In genomic region chr7:36487756-36488336, GRCh38 we compare ENCODE assay signal across 9 cellular contexts.
A peak's percentile ranks its signal among the peaks of the same experiment; 100 is the strongest.
DNase-seq lines count a peak whose midpoint lies in the region; ATAC-seq, FAIRE-seq and TF ChIP-seq lines count a peak whose summit lies in the region.
"Had no signal": no experiment of that assay in that cellular context is flagged by ENCODE, and none has a peak within 500 bp of the region (broad histone marks: within the 10 kb centered on the region; RNA-seq: fewer than 3 reads in every experiment).

No MANE protein-coding gene starts in this region.

- ATAC-seq in GM18502 (IDR thresholded peaks at IDR 0.05; ENCODE audit: poor library complexity, unreplicated experiment): no peak
- no peak for ATAC-seq in GM18520 (IDR thresholded peaks at IDR 0.05; ENCODE audit: unreplicated experiment)

- intact Hi-C loops in activated CD4-positive, alpha-beta T cell treated with anti-CD3 and anti-CD28 coated beads, Interleukin-2, amount 10 ng/mL, durations not matched to agents 24 days and 14 days (cut with micrococcal nuclease): loop anchor here (1.0 to 10.0 kb wide), 6 partner anchors 183 to 867 kb away; no protein-coding TSS in a partner anchor

- TF ChIP-seq POLR2A in H54 (IDR thresholded peaks at IDR 0.05; ENCODE audit: low read depth, low read length): no peak

- peaks cover 0 to 3% of the 10 kb centered on the region in 2 donors for H3K27me3 Mint-ChIP-seq in CD8-positive, alpha-beta memory T cell
- H3K27me3 Mint-ChIP-seq in activated CD4-positive, alpha-beta T cell treated with anti-CD3 and anti-CD28 coated beads, Interleukin-2, amount 10 ng/mL, durations not matched to agents 24 days and 14 days: peaks cover 12% of the 10 kb centered on the region

- CTCF ChIA-PET in CD8-positive, alpha-beta memory T cell (lab: Charles Lee): interaction anchor here (0.6 to 7.6 kb wide), 22 partner anchors 9 to 720 kb away, joined by 3 to 87 read pairs (median 4); a partner anchor contains a TSS

- no peak overlapping the region for H3K4me3 Mint-ChIP-seq in CD8-positive, alpha-beta memory T cell
- H3K4me3 Mint-ChIP-seq in activated CD4-positive, alpha-beta T cell treated with anti-CD3 and anti-CD28 coated beads, Interleukin-2, amount 10 ng/mL, durations not matched to agents 24 days and 14 days: no peak overlapping the region

- H3K27ac Mint-ChIP-seq in CD8-positive, alpha-beta memory T cell: no peak overlapping the region
- H3K27ac Mint-ChIP-seq in activated CD4-positive, alpha-beta T cell treated with anti-CD3 and anti-CD28 coated beads, Interleukin-2, amount 10 ng/mL, durations not matched to agents 24 days and 14 days: no peak overlapping the region

- H3K4me1 ChIP-seq in CD8-positive, alpha-beta memory T cell (ENCODE audit: insufficient read depth, low read length): no peaks in the 10 kb centered on the region
- H3K4me1 ChIP-seq: SJSA1 had no signal

- H3K27ac ChIP-seq in CD8-positive, alpha-beta memory T cell (ENCODE audit: low read depth, low read length): no peak overlapping the region
- H3K27ac ChIP-seq: SJSA1 had no signal

- peak; percentile 82 for FAIRE-seq in H54 (lab: Jason Lieb, UNC)

- H3K4me1 Mint-ChIP-seq in CD8-positive, alpha-beta memory T cell: peaks cover 0 to 4% (median 2%) of the 10 kb centered on the region in 3 donors
- H3K4me1 Mint-ChIP-seq in activated CD4-positive, alpha-beta T cell treated with anti-CD3 and anti-CD28 coated beads, Interleukin-2, amount 10 ng/mL, durations not matched to agents 24 days and 14 days: peaks cover 4% of the 10 kb centered on the region

- peaks cover 0 to 3% (median 0%) of the 10 kb centered on the region in 3 donors for H3K36me3 Mint-ChIP-seq in CD8-positive, alpha-beta memory T cell
- H3K36me3 Mint-ChIP-seq in activated CD4-positive, alpha-beta T cell treated with anti-CD3 and anti-CD28 coated beads, Interleukin-2, amount 10 ng/mL, durations not matched to agents 24 days and 14 days (ENCODE audit: low read depth): no peaks in the 10 kb centered on the region

- H3K4me3 ChIP-seq in CD8-positive, alpha-beta memory T cell (ENCODE audit: low read length): no peak overlapping the region
- H3K4me3 ChIP-seq: SJSA1 had no signal

- H3K9me3 ChIP-seq in CD8-positive, alpha-beta memory T cell (ENCODE audit: low read length): no peaks in the 10 kb centered on the region
- H3K9me3 ChIP-seq: SJSA1 had no signal

- H3K9me3 Mint-ChIP-seq in CD8-positive, alpha-beta memory T cell: no peaks in the 10 kb centered on the region
- H3K9me3 Mint-ChIP-seq in activated CD4-positive, alpha-beta T cell treated with anti-CD3 and anti-CD28 coated beads, Interleukin-2, amount 10 ng/mL, durations not matched to agents 24 days and 14 days: no peaks in the 10 kb centered on the region

- DNase-seq in CD8-positive, alpha-beta memory T cell: peak in 3 of 5 donors; percentile 16 to 59 (median 53)
- peak; percentile 29 for DNase-seq in H54 (ENCODE audit: insufficient read length, low spot score)
- DNase-seq in NCI-H345 treated with DMSO at 0.1 percent for 48 hours (lab: John Stamatoyannopoulos, UW; ENCODE audit: unreplicated experiment): peak; percentile 58
- DNase-seq in activated CD4-positive, alpha-beta T cell treated with anti-CD3 and anti-CD28 coated beads, Interleukin-2, amount 10 ng/mL, durations not matched to agents 24 days and 14 days: peak; percentile 85
- DNase-seq in foreskin melanocyte: peak; percentile 51
- peak; percentile 73 for DNase-seq in renal cortical epithelial cell (ENCODE audit: low read depth)

- H3K27me3 ChIP-seq in CD8-positive, alpha-beta memory T cell (ENCODE audit: insufficient read depth, low read length, poor library complexity, severe bottlenecking): no peaks in the 10 kb centered on the region
- H3K27me3 ChIP-seq: SJSA1 had no signal

- POLR2A ChIA-PET in CD8-positive, alpha-beta memory T cell (lab: Charles Lee): no interaction called here

- no peaks in the 10 kb centered on the region for H3K36me3 ChIP-seq in CD8-positive, alpha-beta memory T cell (ENCODE audit: insufficient read depth, low read length)
- H3K36me3 ChIP-seq: SJSA1 had no signal

Comparison
In these comparisons a context has a peak if more than half of its experiments do, and no peak if none do; other contexts are left out.
1. DNase-seq: peak in every context shown above with its lines; median percentile 85 in activated CD4-positive, alpha-beta T cell treated with anti-CD3 and anti-CD28 coated beads, Interleukin-2, amount 10 ng/mL, durations not matched to agents 24 days and 14 days; 73 in renal cortical epithelial cell; 58 in NCI-H345 treated with DMSO at 0.1 percent for 48 hours; 53 in CD8-positive, alpha-beta memory T cell; 51 in foreskin melanocyte; 29 in H54.